8 cellular contexts compared by ENCODE assay signal in the genomic region with DNA sequence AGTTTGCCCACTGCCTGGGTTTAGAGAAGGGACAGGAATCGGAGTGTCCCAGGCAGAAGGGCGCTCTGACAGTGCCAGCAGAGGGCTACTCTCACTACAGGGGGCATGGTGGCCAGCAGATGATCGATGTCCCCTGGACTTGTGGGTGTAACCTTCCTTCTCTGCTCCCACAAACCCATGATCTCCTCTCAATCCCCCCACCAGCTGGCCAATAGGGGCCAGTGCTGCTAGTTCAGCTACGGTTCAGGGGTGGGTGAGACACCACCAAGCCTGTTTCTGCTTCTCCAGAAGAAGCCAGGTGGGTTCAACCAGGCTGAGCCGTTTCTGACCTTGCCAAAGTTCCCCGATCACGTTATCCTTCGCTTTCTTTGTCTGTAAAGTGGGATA. TPM values are rescaled to one million over a fixed set of nuclear protein-coding genes. Genes with fewer than 3 reads are reported as not detected.
DNase-seq lines count a peak whose midpoint lies in the region; ATAC-seq and TF ChIP-seq lines count a peak whose summit lies in the region.

No MANE protein-coding gene starts in this region.

- H3K9me3 Mint-ChIP-seq in T-helper 1 cell treated with Interleukin-12 subunit alpha and Interleukin-12 subunit beta and Interleukin-4 antibody, amounts not matched to agents 30 μg/mL and 1 μg/mL, for 36 hours, result no peaks in the 10 kb centered on the region
- H3K9me3 Mint-ChIP-seq in stimulated activated effector memory CD8-positive, alpha-beta T cell treated with anti-CD3 and anti-CD28 coated beads, Interleukin-12 subunit alpha, Interleukin-12 subunit beta, amount 100 ng/mL, for 72 hours, result no peaks in the 10 kb centered on the region

- TF ChIP-seq CTCF in fibroblast of the aortic adventitia (IDR thresholded peaks at IDR 0.05; ENCODE audit: insufficient read depth, low read length), result peak; percentile 11

- no peak overlapping the region for H3K27ac ChIP-seq in SK-N-MC

- H3K9me3 ChIP-seq in SK-N-MC (ENCODE audit: low read depth, low read length), result no peaks in the 10 kb centered on the region

- peaks cover 53% of the 10 kb centered on the region for H3K27me3 Mint-ChIP-seq in T-helper 1 cell treated with Interleukin-12 subunit alpha and Interleukin-12 subunit beta and Interleukin-4 antibody, amounts not matched to agents 30 μg/mL and 1 μg/mL, for 36 hours (ENCODE audit: low read depth)

- H3K9ac ChIP-seq in SK-N-MC (ENCODE audit: insufficient read length), result no peak overlapping the region

- peaks cover 7% of the 10 kb centered on the region for H3K4me1 Mint-ChIP-seq in T-helper 1 cell treated with Interleukin-12 subunit alpha and Interleukin-12 subunit beta and Interleukin-4 antibody, amounts not matched to agents 30 μg/mL and 1 μg/mL, for 36 hours (ENCODE audit: low read depth)
- H3K4me1 Mint-ChIP-seq in stimulated activated effector memory CD8-positive, alpha-beta T cell treated with anti-CD3 and anti-CD28 coated beads, Interleukin-12 subunit alpha, Interleukin-12 subunit beta, amount 100 ng/mL, for 72 hours, result peaks cover 23% of the 10 kb centered on the region

- H3K4me3 ChIP-seq in SK-N-MC (peak overlapping the region; percentile 72), fibroblast of the aortic adventitia (ENCODE audit: low read depth, low read length) (no peak overlapping the region)

- H3K4me3 Mint-ChIP-seq in T-helper 1 cell treated with Interleukin-12 subunit alpha and Interleukin-12 subunit beta and Interleukin-4 antibody, amounts not matched to agents 30 μg/mL and 1 μg/mL, for 36 hours, result peak overlapping the region; percentile 45
- peak overlapping the region; percentile 53 for H3K4me3 Mint-ChIP-seq in stimulated activated effector memory CD8-positive, alpha-beta T cell treated with anti-CD3 and anti-CD28 coated beads, Interleukin-12 subunit alpha, Interleukin-12 subunit beta, amount 100 ng/mL, for 72 hours

- H3K36me3 ChIP-seq in SK-N-MC (ENCODE audit: insufficient read depth, low read length), result no peaks in the 10 kb centered on the region

- no peak for ATAC-seq in stimulated activated effector memory CD8-positive, alpha-beta T cell treated with anti-CD3 and anti-CD28 coated beads, Interleukin-12 subunit alpha, Interleukin-12 subunit beta, amount 100 ng/mL, for 72 hours

- no peak for DNase-seq in T-helper 1 cell
- no peak for DNase-seq in SK-N-MC (ENCODE audit: low read depth, low spot score)
- no peak for DNase-seq in fibroblast of the aortic adventitia (ENCODE audit: low read depth)
- DNase-seq in stimulated activated effector memory CD8-positive, alpha-beta T cell treated with anti-CD3 and anti-CD28 coated beads, Interleukin-12 subunit alpha, Interleukin-12 subunit beta, amount 100 ng/mL, for 72 hours (ENCODE audit: low spot score in 2 of 2), result no peak
- DNase-seq in NOMO-1 treated with dmso at 0.1 percent for 144 hours (lab: John Stamatoyannopoulos, UW; ENCODE audit: unreplicated experiment), result no peak
- no peak for DNase-seq in NCI-H2029 treated with DMSO at 0.1 percent for 48 hours (lab: John Stamatoyannopoulos, UW)
- no peak for DNase-seq in effector CD4-positive, alpha-beta T cell

- H3K27ac Mint-ChIP-seq in T-helper 1 cell treated with Interleukin-12 subunit alpha and Interleukin-12 subunit beta and Interleukin-4 antibody, amounts not matched to agents 30 μg/mL and 1 μg/mL, for 36 hours, result no peak overlapping the region
- H3K27ac Mint-ChIP-seq in stimulated activated effector memory CD8-positive, alpha-beta T cell treated with anti-CD3 and anti-CD28 coated beads, Interleukin-12 subunit alpha, Interleukin-12 subunit beta, amount 100 ng/mL, for 72 hours, result no peak overlapping the region

- no peaks in the 10 kb centered on the region for H3K36me3 Mint-ChIP-seq in T-helper 1 cell treated with Interleukin-12 subunit alpha and Interleukin-12 subunit beta and Interleukin-4 antibody, amounts not matched to agents 30 μg/mL and 1 μg/mL, for 36 hours (ENCODE audit: low read depth)
- no peaks in the 10 kb centered on the region for H3K36me3 Mint-ChIP-seq in stimulated activated effector memory CD8-positive, alpha-beta T cell treated with anti-CD3 and anti-CD28 coated beads, Interleukin-12 subunit alpha, Interleukin-12 subunit beta, amount 100 ng/mL, for 72 hours

RNA-seq across cellular contexts. Expression of gene NPPC, which starts 1.3 kb away (rescaled TPM):
- not detected in 2 replicates for total RNA-seq in fibroblast of the aortic adventitia (ENCODE audit: low replicate concordance)

RNA-seq across cellular contexts. Expression of gene DIS3L2, which starts 36.6 kb away (rescaled TPM):
- total RNA-seq in fibroblast of the aortic adventitia (ENCODE audit: low replicate concordance), result 24.9 and 36.3 TPM in 2 replicates
